ENCODE assay signal across 10 cellular contexts in the genomic region with DNA sequence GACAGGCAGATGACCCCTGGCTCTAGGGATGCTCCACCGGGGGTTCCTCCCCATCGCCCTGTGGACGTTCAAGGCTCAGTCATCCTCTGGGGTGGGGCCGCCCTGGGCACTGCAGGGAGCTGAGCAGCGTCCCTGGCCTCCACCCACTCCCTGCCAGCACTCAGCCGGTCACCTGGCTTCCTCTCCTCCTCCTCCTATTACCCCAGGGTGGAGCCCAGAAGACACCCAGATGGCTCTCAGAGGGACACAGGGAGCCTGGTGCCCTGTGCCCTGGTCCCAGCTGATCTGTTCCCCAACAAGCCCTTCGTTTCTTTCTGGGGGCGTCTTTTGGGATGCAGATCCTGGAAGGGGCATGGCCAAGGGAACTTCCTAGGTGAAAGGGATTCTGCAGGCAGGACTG. TPM values are rescaled to one million over a fixed set of nuclear protein-coding genes. Genes with fewer than 3 reads are reported as not detected.
A peak's percentile ranks its signal among the peaks of the same experiment; 100 is the strongest.
DNase-seq lines count a peak whose midpoint lies in the region; ATAC-seq and TF ChIP-seq lines count a peak whose summit lies in the region.
"Had no signal": no experiment of that assay in that cellular context is flagged by ENCODE, and none has a peak within 500 bp of the region (broad histone marks: within the 10 kb centered on the region; RNA-seq: fewer than 3 reads in every experiment).

No MANE protein-coding gene starts in this region.

- no peaks in the 10 kb centered on the region for H3K27me3 ChIP-seq in DOHH2 (ENCODE audit: control insufficient read depth, low read length)
- H3K27me3 ChIP-seq in effector memory CD4-positive, alpha-beta T cell (replicated peaks; ENCODE audit: control insufficient read depth, insufficient read depth, low read length, poor library complexity, severe bottlenecking), result no peaks in the 10 kb centered on the region
- H3K27me3 ChIP-seq in sigmoid colon, result no peaks in the 10 kb centered on the region

- H3K4me2 ChIP-seq in DOHH2 (ENCODE audit: low read length), result peak overlapping the region; percentile 87

- no peak for TF ChIP-seq CTCF in DOHH2 (IDR thresholded peaks at IDR 0.05; ENCODE audit: low read depth, low read length, poor library complexity, severe bottlenecking)
- TF ChIP-seq CTCF in sigmoid colon (IDR thresholded peaks at IDR 0.05), result no peak

- peaks cover 7% of the 10 kb centered on the region for H4K20me1 ChIP-seq in DOHH2 (ENCODE audit: control insufficient read depth, insufficient read depth, low read depth, low read length)

- peaks cover 21% of the 10 kb centered on the region for H3K79me2 ChIP-seq in DOHH2 (ENCODE audit: control insufficient read depth, low read length)

- 20 to 62% methylated on average over 8 of the region's 8 CpGs for WGBS in sigmoid colon, 2 donors

- peak overlapping the region; percentile 65 for H3K4me3 ChIP-seq in DOHH2 (ENCODE audit: low read length)
- no peak overlapping the region for H3K4me3 ChIP-seq in effector memory CD4-positive, alpha-beta T cell (ENCODE audit: insufficient read depth, low read depth, low read length, poor library complexity, severe bottlenecking)
- H3K4me3 ChIP-seq in sigmoid colon, result no peak overlapping the region
- H3K4me3 ChIP-seq: SK-N-MC had no signal

- H3K9me3 ChIP-seq in DOHH2 (ENCODE audit: control insufficient read depth, insufficient read depth, low read length), result no peaks in the 10 kb centered on the region
- no peaks in the 10 kb centered on the region for H3K9me3 ChIP-seq in effector memory CD4-positive, alpha-beta T cell (ENCODE audit: control insufficient read depth, low read length)
- no peaks in the 10 kb centered on the region for H3K9me3 ChIP-seq in sigmoid colon

- H3K4me1 ChIP-seq in DOHH2 (ENCODE audit: control insufficient read depth, low read length), result peaks cover 85% of the 10 kb centered on the region
- peaks cover 63% of the 10 kb centered on the region for H3K4me1 ChIP-seq in effector memory CD4-positive, alpha-beta T cell (ENCODE audit: control insufficient read depth, insufficient read depth, low read length, poor library complexity, severe bottlenecking)
- peaks cover 0 to 54% (median 53%) of the 10 kb centered on the region in 4 donors for H3K4me1 ChIP-seq in sigmoid colon

- peak overlapping the region; percentile 81 for H3K27ac ChIP-seq in DOHH2 (ENCODE audit: low read depth, low read length)
- peak overlapping the region; percentile 37 for H3K27ac ChIP-seq in effector memory CD4-positive, alpha-beta T cell (ENCODE audit: insufficient read depth, low read length, poor library complexity, severe bottlenecking)
- H3K27ac ChIP-seq in sigmoid colon, result peak overlapping the region; percentile 59 to 100 (median 100)

- H3K36me3 ChIP-seq in DOHH2 (ENCODE audit: control insufficient read depth, low read length) (peaks cover 10% of the 10 kb centered on the region), sigmoid colon (no peaks in the 10 kb centered on the region)
- peaks cover 4% of the 10 kb centered on the region for H3K36me3 ChIP-seq in effector memory CD4-positive, alpha-beta T cell (ENCODE audit: control insufficient read depth, insufficient read depth, low read length)

- no peak for TF ChIP-seq EP300 in sigmoid colon (IDR thresholded peaks at IDR 0.05)

- intact Hi-C loops in sigmoid colon (cut with DNase I), result no loop called here

- H3F3A ChIP-seq in DOHH2 (ENCODE audit: control insufficient read depth, insufficient read depth), result peaks cover 49% of the 10 kb centered on the region

- TF ChIP-seq POLR2A in sigmoid colon (IDR thresholded peaks at IDR 0.05), result peak in 1 of 2 donors; percentile 21

- DNase-seq in NCI-H510A treated with DMSO at 0.1 percent for 48 hours (lab: John Stamatoyannopoulos, UW), result peak; percentile 29
- no peak for DNase-seq in effector memory CD4-positive, alpha-beta T cell
- no peak for DNase-seq in sigmoid colon
- DNase-seq in KG1 (lab: John Stamatoyannopoulos, UW), result no peak
- DNase-seq in COLO829 (ENCODE audit: low spot score), result no peak
- DNase-seq: DND-41, hippocampal formation had no signal

- ATAC-seq in GM21786 (IDR thresholded peaks at IDR 0.05; ENCODE audit: unreplicated experiment), result no peak

- no peaks in the 10 kb centered on the region for H3K9me2 ChIP-seq in DOHH2 (replicated peaks; ENCODE audit: control insufficient read depth, low read length)

RNA-seq across cellular contexts. Expression of a gene that starts 3.7 kb away (rescaled TPM):
- total RNA-seq in sigmoid colon, result 100 to 1,000 TPM in 3 of 4 donors, 10 to 100 TPM in 1; 83.1 to 124 (median 107) TPM
- polyA plus RNA-seq in sigmoid colon, result 100 to 1,000 TPM; 121 to 157 (median 129) TPM

RNA-seq across cellular contexts. Expression of a gene that starts 39.2 kb away (rescaled TPM):
- total RNA-seq in sigmoid colon, result 10 to 100 TPM; 43.8 to 82.8 (median 50.3) TPM
- 10 to 100 TPM; 31.9 to 58.7 (median 46.2) TPM for polyA plus RNA-seq in sigmoid colon

RNA-seq across cellular contexts. Expression of a gene that starts 41.4 kb away (rescaled TPM):
- 10 to 100 TPM; 25.7 to 65.4 (median 32.0) TPM for total RNA-seq in sigmoid colon
- polyA plus RNA-seq in sigmoid colon, result 10 to 100 TPM; 14.4 to 36.1 (median 14.6) TPM

RNA-seq across cellular contexts. Expression of a gene that starts 42.0 kb away (rescaled TPM):
- total RNA-seq in sigmoid colon, result 1 to 10 TPM; 2.3 to 6.0 (median 4.6) TPM
- polyA plus RNA-seq in sigmoid colon, result 1 to 10 TPM; 2.4 to 8.5 (median 3.5) TPM

Comparison
In these comparisons a context has a peak if more than half of its experiments do, and no peak if none do; other contexts are left out.
1. H3K27ac ChIP-seq: peak in every context shown above with its lines; median percentile 100 in sigmoid colon; 81 in DOHH2; 37 in effector memory CD4-positive, alpha-beta T cell.